In genomic region chr7:114310344-114311118, GRCh38 we compare ENCODE assay signal across 1 cellular context.
TF ChIP-seq lines count a peak whose summit lies in the region.

No MANE protein-coding gene starts in this region.

TF ChIP-seq in neural cell, 6 proteins besides CTCF, POLR2A, EP300 and RAD21 (continued from another document):
- TF ChIP-seq REST (IDR thresholded peaks at IDR 0.05; ENCODE audit: borderline replicate concordance) = no peak
- TF ChIP-seq EZH2 (IDR thresholded peaks at IDR 0.05; ENCODE audit: borderline replicate concordance, insufficient read depth, low read length, poor library complexity, severe bottlenecking) = no peak
TF ChIP-seq in neural cell: peak in this region for 0.
